ENCODE assay signal across 9 cellular contexts in the genomic region with DNA sequence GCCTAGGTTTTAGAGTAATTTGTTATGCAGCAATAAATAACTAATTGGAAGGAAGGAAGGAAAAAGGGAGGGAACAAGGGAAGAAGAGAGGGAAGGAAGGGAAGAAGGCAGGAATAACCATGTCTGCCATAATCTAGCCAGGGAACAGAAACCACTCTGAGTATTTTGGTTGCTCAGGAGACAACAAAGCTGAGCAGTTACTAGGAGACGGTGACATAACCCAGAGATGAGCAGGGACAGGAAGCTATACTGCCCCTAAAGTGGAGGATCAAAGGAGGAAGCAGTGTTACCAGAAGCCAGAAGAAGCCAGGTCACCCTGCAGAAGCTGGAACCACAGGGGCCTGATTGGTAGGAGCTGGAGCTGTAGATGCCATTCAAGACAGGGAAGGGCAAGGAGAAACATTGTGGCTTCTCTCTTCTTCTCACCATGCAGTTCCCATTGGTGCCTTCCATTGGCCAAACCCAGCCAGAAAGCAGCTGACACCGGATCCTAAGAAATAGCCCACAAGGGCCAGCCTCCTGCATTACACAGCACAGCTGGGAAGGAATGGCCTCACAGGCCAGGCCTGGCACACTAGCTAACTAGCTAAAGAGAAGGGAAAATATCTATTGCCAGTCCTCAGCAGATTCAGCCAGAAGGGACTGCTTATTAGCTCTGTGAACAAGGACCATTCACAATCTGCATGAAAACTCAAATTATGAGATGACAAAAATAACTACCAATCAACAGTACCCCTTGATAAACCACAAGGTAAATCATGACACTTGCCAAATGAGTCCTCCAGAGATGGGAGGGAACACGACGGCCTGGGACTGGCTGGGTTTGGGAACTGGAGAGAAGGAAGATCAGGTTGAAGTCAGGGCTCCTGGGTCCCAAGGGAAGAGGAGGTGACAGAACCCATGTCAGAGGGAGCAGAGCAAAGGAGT.
DNase-seq lines count a peak whose midpoint lies in the region; ATAC-seq and TF ChIP-seq lines count a peak whose summit lies in the region.
"Had no signal": no experiment of that assay in that cellular context is flagged by ENCODE, and none has a peak within 500 bp of the region (broad histone marks: within the 10 kb centered on the region; RNA-seq: fewer than 3 reads in every experiment).

No MANE protein-coding gene starts in this region.

- H3K9me3 ChIP-seq in right atrium auricular region = no peaks in the 10 kb centered on the region
- H3K9me3 ChIP-seq: A549 had no signal

- intact Hi-C loops in MCF 10A (cut with micrococcal nuclease) = no loop called here

- H3K9me3 Mint-ChIP-seq in natural killer cell treated with Interleukin-12 subunit alpha and Interleukin-12 subunit beta and Interleukin-15 and Interleukin-18, amount 100 ng/mL, for 72 hours = no peaks in the 10 kb centered on the region
- H3K9me3 Mint-ChIP-seq in MCF 10A (ENCODE audit: unreplicated experiment) = no peaks in the 10 kb centered on the region

- BruUV-seq in MCF 10A (replicated peaks; lab: Mats Ljungman, UMichigan) = no TSS peak

- CTCF ChIA-PET in MCF 10A (lab: Yijun Ruan, JAX) = no interaction called here

- H3K4me3 Mint-ChIP-seq in natural killer cell treated with Interleukin-12 subunit alpha and Interleukin-12 subunit beta and Interleukin-15 and Interleukin-18, amount 100 ng/mL, for 72 hours = peak overlapping the region; percentile 62
- H3K4me3 Mint-ChIP-seq in MCF 10A (ENCODE audit: unreplicated experiment) = no peak overlapping the region

- no peaks in the 10 kb centered on the region for H3K4me1 ChIP-seq in right atrium auricular region
- H3K4me1 ChIP-seq: A549 had no signal

- DNase-seq in SKM-1 treated with dmso at 0.1 percent for 144 hours (lab: John Stamatoyannopoulos, UW; ENCODE audit: unreplicated experiment) = peak; percentile 78
- no peak for DNase-seq in SKM-1 (lab: John Stamatoyannopoulos, UW; ENCODE audit: unreplicated experiment)
- DNase-seq in NCI-H510A (lab: John Stamatoyannopoulos, UW) = peak; percentile 23
- DNase-seq in natural killer cell treated with Interleukin-12 subunit alpha and Interleukin-12 subunit beta and Interleukin-15 and Interleukin-18, amount 100 ng/mL, for 72 hours (ENCODE audit: low spot score) = no peak
- DNase-seq in cerebellum (ENCODE audit: low spot score) = no peak
- DNase-seq in MCF 10A (ENCODE audit: unreplicated experiment) = no peak
- no peak for DNase-seq in right atrium auricular region (ENCODE audit: low spot score)

- H3K27ac ChIP-seq in right atrium auricular region = no peak overlapping the region
- H3K27ac ChIP-seq: A549 had no signal

- H3K4me3 ChIP-seq in right atrium auricular region = no peak overlapping the region
- H3K4me3 ChIP-seq: A549 had no signal

- ATAC-seq in HG02763 (IDR thresholded peaks at IDR 0.05; ENCODE audit: unreplicated experiment) = peak; percentile 8
- ATAC-seq in natural killer cell treated with Interleukin-12 subunit alpha and Interleukin-12 subunit beta and Interleukin-15 and Interleukin-18, amount 100 ng/mL, for 72 hours = peak in 1 of 2 donors; percentile 45
- ATAC-seq: A549 had no signal

- POLR2A ChIA-PET in MCF 10A (lab: Yijun Ruan, JAX) = no interaction called here

- H3K27me3 ChIP-seq in right atrium auricular region = no peaks in the 10 kb centered on the region

- peak overlapping the region; percentile 63 to 65 for H3K27ac Mint-ChIP-seq in natural killer cell treated with Interleukin-12 subunit alpha and Interleukin-12 subunit beta and Interleukin-15 and Interleukin-18, amount 100 ng/mL, for 72 hours
- H3K27ac Mint-ChIP-seq in MCF 10A (ENCODE audit: low read depth, unreplicated experiment) = no peak overlapping the region

- no peaks in the 10 kb centered on the region for H3K36me3 ChIP-seq in right atrium auricular region

- peaks cover 19 to 21% of the 10 kb centered on the region in 2 donors for H3K4me1 Mint-ChIP-seq in natural killer cell treated with Interleukin-12 subunit alpha and Interleukin-12 subunit beta and Interleukin-15 and Interleukin-18, amount 100 ng/mL, for 72 hours (ENCODE audit: low read depth in 2 of 2)
- peaks cover 15% of the 10 kb centered on the region for H3K4me1 Mint-ChIP-seq in MCF 10A (ENCODE audit: insufficient read depth, unreplicated experiment)

- no peaks in the 10 kb centered on the region for H3K36me3 Mint-ChIP-seq in natural killer cell treated with Interleukin-12 subunit alpha and Interleukin-12 subunit beta and Interleukin-15 and Interleukin-18, amount 100 ng/mL, for 72 hours
- peaks cover 2% of the 10 kb centered on the region for H3K36me3 Mint-ChIP-seq in MCF 10A (ENCODE audit: insufficient read depth, unreplicated experiment)

- peaks cover 49 to 56% of the 10 kb centered on the region in 2 donors for H3K27me3 Mint-ChIP-seq in natural killer cell treated with Interleukin-12 subunit alpha and Interleukin-12 subunit beta and Interleukin-15 and Interleukin-18, amount 100 ng/mL, for 72 hours
- peaks cover 9% of the 10 kb centered on the region for H3K27me3 Mint-ChIP-seq in MCF 10A (ENCODE audit: insufficient read depth, unreplicated experiment)

- TF ChIP-seq CTCF in MCF 10A (IDR thresholded peaks at IDR 0.05; ENCODE audit: unreplicated experiment) = no peak
- no peak for TF ChIP-seq CTCF in right atrium auricular region (IDR thresholded peaks at IDR 0.05)

Comparison
In these comparisons a context has a peak if more than half of its experiments do, and no peak if none do; other contexts are left out.
1. DNase-seq: peak in SKM-1 treated with dmso at 0.1 percent for 144 hours (single experiment) and NCI-H510A (single experiment); none in SKM-1 (single experiment), natural killer cell treated with Interleukin-12 subunit alpha and Interleukin-12 subunit beta and Interleukin-15 and Interleukin-18, amount 100 ng/mL, for 72 hours (single experiment), cerebellum (single experiment), MCF 10A (single experiment) and right atrium auricular region (single experiment).